15 cellular contexts compared by ENCODE assay signal in genomic region chr18:47871288-47871687, GRCh38. TPM values are rescaled to one million over a fixed set of nuclear protein-coding genes. Genes with fewer than 3 reads are reported as not detected.
DNase-seq lines count a peak whose midpoint lies in the region; ATAC-seq and TF ChIP-seq lines count a peak whose summit lies in the region.
"Had no signal": no experiment of that assay in that cellular context is flagged by ENCODE, and none has a peak within 500 bp of the region (broad histone marks: within the 10 kb centered on the region; RNA-seq: fewer than 3 reads in every experiment).

No MANE protein-coding gene starts in this region.

- 54% methylated on average over 3 of the region's 3 CpGs for WGBS in liver

- POLR2A ChIA-PET in MCF 10A (lab: Yijun Ruan, JAX) = interaction anchor here (1.7 kb wide), 1 partner anchor 52 kb away, joined by 4 read pairs; no protein-coding TSS in a partner anchor
- POLR2A ChIA-PET in GM10248 (lab: Yijun Ruan, JAX) = no interaction called here

- no peak for TF ChIP-seq CTCF in MCF 10A (IDR thresholded peaks at IDR 0.05; ENCODE audit: unreplicated experiment)
- no peak for TF ChIP-seq CTCF in breast epithelium (IDR thresholded peaks at IDR 0.05)
- no peak for TF ChIP-seq CTCF in liver (IDR thresholded peaks at IDR 0.05; ENCODE audit: low read depth, low read length, missing input control)
- no peak for TF ChIP-seq CTCF in GM10248 (IDR thresholded peaks at IDR 0.05; ENCODE audit: control extremely low read depth, extremely low read depth, low read depth, missing control alignments)

- no TSS peak for BruUV-seq in MCF 10A (replicated peaks; lab: Mats Ljungman, UMichigan)

- DNase-seq in MCF 10A (ENCODE audit: unreplicated experiment) (no peak), breast epithelium (ENCODE audit: low spot score in 2 of 2) (no peak), cortex of kidney (lab: John Stamatoyannopoulos, UW) (no peak), GM10248 (ENCODE audit: extremely low spot score) (no peak)
- DNase-seq in stimulated activated CD8-positive, alpha-beta memory T cell treated with anti-CD3 and anti-CD28 coated beads, Interleukin-4, amount 100 ng/mL, for 48 hours = no peak
- DNase-seq: BE2C; CD4-positive, alpha-beta memory T cell; EL; Kasumi-1; NCI-H1417; NCI-H1930; NCI-H2171 treated with DMSO at 0.1 percent for 48 hours; NCI-H524 treated with DMSO at 0.1 percent for 48 hours had no signal

- H3K4me3 Mint-ChIP-seq in MCF 10A (ENCODE audit: unreplicated experiment) = no peak overlapping the region
- H3K4me3 Mint-ChIP-seq in activated T-helper 17 cell treated with anti-CD3 and anti-CD28 coated beads, Interleukin-2, amount 50 U/mL, for 72 hours = no peak overlapping the region
- H3K4me3 Mint-ChIP-seq: CD4-positive, alpha-beta memory T cell had no signal

- H3K4me1 ChIP-seq in breast epithelium = no peaks in the 10 kb centered on the region
- peaks cover 0 to 3% (median 3%) of the 10 kb centered on the region in 4 donors for H3K4me1 ChIP-seq in liver (ENCODE audit: control insufficient read depth in 4 of 4, insufficient read depth in 4 of 4, low read length in 3 of 4)
- H3K4me1 ChIP-seq: BE2C had no signal

- H3K27me3 ChIP-seq in breast epithelium (no peaks in the 10 kb centered on the region), liver (ENCODE audit: control insufficient read depth in 4 of 4, insufficient read depth in 4 of 4, low read length in 3 of 4) (no peaks in the 10 kb centered on the region)
- H3K27me3 ChIP-seq: BE2C had no signal

- H3K4me1 Mint-ChIP-seq in MCF 10A (ENCODE audit: insufficient read depth, unreplicated experiment) = peaks cover 6% of the 10 kb centered on the region
- peaks cover 14% of the 10 kb centered on the region for H3K4me1 Mint-ChIP-seq in activated T-helper 17 cell treated with anti-CD3 and anti-CD28 coated beads, Interleukin-2, amount 50 U/mL, for 72 hours

- intact Hi-C loops in MCF 10A (cut with micrococcal nuclease) = no loop called here
- intact Hi-C loops in breast epithelium (cut with DNase I; ENCODE audit: low total_unique reads) = no loop called here

- no peak for TF ChIP-seq RAD21 in liver (IDR thresholded peaks at IDR 0.05)

- CTCF ChIA-PET in MCF 10A (lab: Yijun Ruan, JAX) = interaction anchor here (0.6 to 1.5 kb wide), 2 partner anchors 23 to 526 kb away, joined by 3 read pairs; no protein-coding TSS in a partner anchor
- CTCF ChIA-PET in GM10248 (lab: Yijun Ruan, JAX) = interaction anchor here (1.2 kb wide), 2 partner anchors 12 to 32 kb away, joined by 3 read pairs; no protein-coding TSS in a partner anchor

- H3K9me3 ChIP-seq in breast epithelium = no peaks in the 10 kb centered on the region
- H3K9me3 ChIP-seq in liver (ENCODE audit: control insufficient read depth in 4 of 4, low read length in 3 of 4) = no peaks in the 10 kb centered on the region
- H3K9me3 ChIP-seq: BE2C had no signal

- H3K27me3 Mint-ChIP-seq in MCF 10A (ENCODE audit: insufficient read depth, unreplicated experiment) = no peaks in the 10 kb centered on the region
- H3K27me3 Mint-ChIP-seq in activated T-helper 17 cell treated with anti-CD3 and anti-CD28 coated beads, Interleukin-2, amount 50 U/mL, for 72 hours = no peaks in the 10 kb centered on the region
- H3K27me3 Mint-ChIP-seq: CD4-positive, alpha-beta memory T cell had no signal

- peaks cover 37% of the 10 kb centered on the region for H3K36me3 Mint-ChIP-seq in MCF 10A (ENCODE audit: insufficient read depth, unreplicated experiment)
- H3K36me3 Mint-ChIP-seq in activated T-helper 17 cell treated with anti-CD3 and anti-CD28 coated beads, Interleukin-2, amount 50 U/mL, for 72 hours (ENCODE audit: low read depth) = peaks cover 65% of the 10 kb centered on the region

- H3K27ac ChIP-seq in breast epithelium (no peak overlapping the region), liver (ENCODE audit: low read depth in 1 of 2, low read length in 2 of 2) (no peak overlapping the region)

- H3K4me3 ChIP-seq in breast epithelium (no peak overlapping the region), liver (ENCODE audit: low read depth in 1 of 3, low read length in 3 of 3) (no peak overlapping the region)

- H3K36me3 ChIP-seq in breast epithelium = no peaks in the 10 kb centered on the region
- H3K36me3 ChIP-seq in liver (ENCODE audit: control insufficient read depth in 4 of 4, insufficient read depth in 3 of 4, low read depth in 1 of 4, low read length in 3 of 4) = peaks cover 0 to 8% (median 0%) of the 10 kb centered on the region in 4 donors
- H3K36me3 ChIP-seq: BE2C had no signal

- no peak overlapping the region for H3K9ac ChIP-seq in liver (ENCODE audit: low read depth in 1 of 2, low read length in 2 of 2)

- H3K9me3 Mint-ChIP-seq in MCF 10A (ENCODE audit: unreplicated experiment) = no peaks in the 10 kb centered on the region
- no peaks in the 10 kb centered on the region for H3K9me3 Mint-ChIP-seq in activated T-helper 17 cell treated with anti-CD3 and anti-CD28 coated beads, Interleukin-2, amount 50 U/mL, for 72 hours
- H3K9me3 Mint-ChIP-seq: CD4-positive, alpha-beta memory T cell had no signal

- peak overlapping the region; percentile 27 for H3K27ac Mint-ChIP-seq in MCF 10A (ENCODE audit: low read depth, unreplicated experiment)
- peak overlapping the region; percentile 28 for H3K27ac Mint-ChIP-seq in activated T-helper 17 cell treated with anti-CD3 and anti-CD28 coated beads, Interleukin-2, amount 50 U/mL, for 72 hours

- no peak for TF ChIP-seq POLR2A in breast epithelium (IDR thresholded peaks at IDR 0.05)

- no peak for ATAC-seq in activated T-helper 17 cell treated with anti-CD3 and anti-CD28 coated beads, Interleukin-2, amount 50 U/mL, for 72 hours (replicated peaks)

TF ChIP-seq in liver, 16 proteins besides CTCF, POLR2A, EP300 and RAD21:
- peak; percentile 39 for TF ChIP-seq FOXA2 (IDR thresholded peaks at IDR 0.05)
- TF ChIP-seq HNF4A (conservative IDR thresholded peaks at IDR 0.05) = peak; percentile 61 to 63
- TF ChIP-seq JUND (IDR thresholded peaks at IDR 0.05) = no peak
- peak; percentile 23 for TF ChIP-seq HNF4G (IDR thresholded peaks at IDR 0.05)
TF ChIP-seq in liver: peak in this region for 3.

RNA-seq across cellular contexts. Expression of gene SMAD2, which starts 59.2 kb away (rescaled TPM):
- total RNA-seq in MCF 10A (2022) = 148 and 167 TPM in 2 replicates
- 100 to 1,000 TPM in 1 of 3 donors, 10 to 100 TPM in 2; 35.1 to 101 (median 73.6) TPM for total RNA-seq in breast epithelium
- 100 to 1,000 TPM in 1 of 2 donors, 10 to 100 TPM in 1; 97.2 to 170 TPM for total RNA-seq in activated T-helper 17 cell treated with anti-CD3 and anti-CD28 coated beads, Interleukin-2, amount 50 U/mL, for 72 hours
- total RNA-seq in liver = 10 to 100 TPM; 28.9 to 31.3 TPM
- polyA plus RNA-seq in liver = 10 to 100 TPM; 11.8 to 16.6 TPM
